Comparison of ENCODE assay signal across 20 cellular contexts in the genomic region with DNA sequence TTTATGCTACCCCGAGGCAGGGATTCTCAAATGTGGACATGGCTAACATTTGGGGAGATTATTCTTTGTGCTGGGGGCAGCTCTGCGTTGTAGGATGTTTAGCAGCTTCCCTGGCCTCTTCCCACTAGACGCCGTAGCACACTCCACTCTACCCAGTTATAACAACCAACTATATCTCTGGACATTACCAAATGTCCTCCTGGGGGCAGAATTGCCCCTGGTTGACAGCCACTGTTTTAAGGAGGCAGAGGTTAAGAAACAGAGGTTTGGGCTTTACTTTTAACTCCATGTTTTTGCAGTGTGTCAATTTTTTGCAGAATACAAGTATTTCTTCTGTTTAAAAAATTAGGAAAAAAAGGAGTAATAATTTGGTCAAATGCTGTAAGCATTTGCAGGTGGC. TPM values are rescaled to one million over a fixed set of nuclear protein-coding genes. Genes with fewer than 3 reads are reported as not detected.
DNase-seq lines count a peak whose midpoint lies in the region; ATAC-seq, FAIRE-seq and TF ChIP-seq lines count a peak whose summit lies in the region.
"Had no signal": no experiment of that assay in that cellular context is flagged by ENCODE, and none has a peak within 500 bp of the region (broad histone marks: within the 10 kb centered on the region; RNA-seq: fewer than 3 reads in every experiment).

No MANE protein-coding gene starts in this region.

- no peak for FAIRE-seq in K562 (lab: Jason Lieb, UNC)
- FAIRE-seq: GM12878, GM18507 had no signal

- 0 out of 2 replicates have a peak, but pooled peaks cover 2% of the 10 kb centered on the region for H3K9me3 ChIP-seq in K562 (replicated peaks; ENCODE audit: control insufficient read depth, insufficient read depth, low read depth, low read length)
- no peaks in the 10 kb centered on the region for H3K9me3 ChIP-seq in Karpas-422 (ENCODE audit: low read length)
- H3K9me3 ChIP-seq: Caco-2 had no signal

- no peaks in the 10 kb centered on the region for H4K20me1 ChIP-seq in K562 (replicated peaks; ENCODE audit: control insufficient read depth, insufficient read depth, low read length)
- H4K20me1 ChIP-seq in Karpas-422 (ENCODE audit: insufficient read depth, low read depth, low read length) = no peaks in the 10 kb centered on the region

- H3K9me1 ChIP-seq in K562 (ENCODE audit: control insufficient read depth, insufficient read depth, low read length) = no peaks in the 10 kb centered on the region

- H3K27ac ChIP-seq in K562 (ENCODE audit: extremely low read depth, low read depth, low read length) (no peak overlapping the region), foreskin keratinocyte (no peak overlapping the region), Karpas-422 (ENCODE audit: low read length) (no peak overlapping the region)
- H3K27ac ChIP-seq: 22Rv1 had no signal

- TF ChIP-seq POLR2A in K562 (conservative IDR thresholded peaks at IDR 0.05) = no peak

- peak; percentile 78 for ATAC-seq in K562
- no peak for ATAC-seq in foreskin keratinocyte
- ATAC-seq in HG03039 (IDR thresholded peaks at IDR 0.05; ENCODE audit: unreplicated experiment) = no peak
- ATAC-seq: GM12878 had no signal

- POLR2A ChIA-PET in K562 (lab: Yijun Ruan, JAX) = interaction anchor here (0.6 to 0.7 kb wide), 2 partner anchors 11 to 14 kb away, joined by 3 read pairs; no protein-coding TSS in a partner anchor

- no peak for TF ChIP-seq EP300 in K562 (IDR thresholded peaks at IDR 0.05; ENCODE audit: low read length)

- H3K9me2 ChIP-seq in Karpas-422 (replicated peaks; ENCODE audit: insufficient read depth, low read length) = no peaks in the 10 kb centered on the region

- 10% methylated on average over 4 of the region's 4 CpGs for WGBS in K562 (ENCODE audit: insufficient coverage, low coverage, missing lambda C conversion rate)

- H3K79me2 ChIP-seq in K562 (ENCODE audit: control insufficient read depth, insufficient read depth, low read length) (no peaks in the 10 kb centered on the region), Karpas-422 (ENCODE audit: low read length) (no peaks in the 10 kb centered on the region)

- TF ChIP-seq CTCF in K562 (IDR thresholded peaks at IDR 0.05 in 2 of 3, conservative IDR thresholded peaks at IDR 0.05 in 1 of 3; ENCODE audit: insufficient read depth in 2 of 3, low read depth in 1 of 3, low read length in 3 of 3) (peak; percentile 35 to 60 (median 48); a peak in 4 of 6 replicates), foreskin keratinocyte (conservative IDR thresholded peaks at IDR 0.05) (peak; percentile 11)

- DNase-seq in DMS53 (lab: John Stamatoyannopoulos, UW) (peak; percentile 30), DMS53 treated with DMSO at 0.1 percent for 48 hours (lab: John Stamatoyannopoulos, UW; ENCODE audit: unreplicated experiment) (no peak), NAMALWA (ENCODE audit: low spot score) (peak; percentile 9), K562 (ENCODE audit: extremely low read depth in 1 of 4, low spot score in 3 of 4) (peak in 1 of 4 experiments; percentile 33), foreskin keratinocyte (no peak), NCI-H1417 (lab: John Stamatoyannopoulos, UW) (no peak), Karpas-422 (no peak)
- DNase-seq: GOT3, IMR-90, NCI-H1105 treated with DMSO at 0.1 percent for 48 hours, NCI-H1930, NCI-H510A, SIG-M5, SW 1271 had no signal

- CTCF ChIA-PET in K562 (lab: Yijun Ruan, JAX; ENCODE audit: low intra/inter-chr PET ratio) = interaction anchor here (0.6 to 1.2 kb wide), 4 partner anchors 19 to 336 kb away, joined by 3 to 4 read pairs (median 3); no protein-coding TSS in a partner anchor

- BruUV-seq in K562 (replicated peaks; lab: Mats Ljungman, UMichigan) = no TSS peak

- no peaks in the 10 kb centered on the region for H3K36me3 ChIP-seq in K562 (ENCODE audit: control insufficient read depth, insufficient read depth, low read length)
- no peaks in the 10 kb centered on the region for H3K36me3 ChIP-seq in Karpas-422 (ENCODE audit: insufficient read depth, low read length)

- peaks cover 0 to 8% of the 10 kb centered on the region in 2 experiments; a peak in 2 of 5 replicates for H3K4me1 ChIP-seq in K562 (replicated peaks in 1 of 2; ENCODE audit: control insufficient read depth in 2 of 2, insufficient read depth in 2 of 2, low read length in 2 of 2)
- peaks cover 12% of the 10 kb centered on the region for H3K4me1 ChIP-seq in foreskin keratinocyte
- H3K4me1 ChIP-seq in Karpas-422 (ENCODE audit: low read length) = no peaks in the 10 kb centered on the region

- in situ Hi-C loops in K562 (cut with MboI) = no loop called here

- peak; percentile 56 to 69 for TF ChIP-seq RAD21 in K562 (CRISPR knock-in tag; conservative IDR thresholded peaks at IDR 0.05 in 1 of 2, IDR thresholded peaks at IDR 0.05 in 1 of 2)

- H3K27me3 ChIP-seq in K562 (ENCODE audit: control insufficient read depth in 2 of 2, insufficient read depth in 2 of 2, low read length in 2 of 2) (peaks cover 14 to 30% of the 10 kb centered on the region in 2 experiments), foreskin keratinocyte (no peaks in the 10 kb centered on the region), Karpas-422 (ENCODE audit: low read length) (no peaks in the 10 kb centered on the region)

- no peak overlapping the region for H3K4me3 ChIP-seq in K562
- H3K4me3 ChIP-seq in Karpas-422 (ENCODE audit: low read length) = no peak overlapping the region
- H3K4me3 ChIP-seq: GM12878 had no signal

- H3K4me2 ChIP-seq in K562 (ENCODE audit: insufficient read depth, low read length) = no peak overlapping the region
- no peak overlapping the region for H3K4me2 ChIP-seq in Karpas-422 (ENCODE audit: low read depth, low read length, poor library complexity, severe bottlenecking)

- no peak overlapping the region for H3K9ac ChIP-seq in K562 (ENCODE audit: insufficient read depth in 1 of 2, low read depth in 2 of 2, low read length in 2 of 2)
- no peak overlapping the region for H3K9ac ChIP-seq in Karpas-422 (ENCODE audit: low read length)

- intact Hi-C loops in K562 (cut with micrococcal nuclease) = loop anchor here (2.0 to 5.0 kb wide), 2 partner anchors 143 to 323 kb away; no protein-coding TSS in a partner anchor

- no peak overlapping the region for H2AFZ ChIP-seq in K562 (ENCODE audit: low read depth, low read length)
- no peak overlapping the region for H2AFZ ChIP-seq in Karpas-422 (ENCODE audit: low read length)

TF ChIP-seq in K562, 482 proteins besides CTCF, POLR2A, EP300 and RAD21:
- TF ChIP-seq, protein P1, sequence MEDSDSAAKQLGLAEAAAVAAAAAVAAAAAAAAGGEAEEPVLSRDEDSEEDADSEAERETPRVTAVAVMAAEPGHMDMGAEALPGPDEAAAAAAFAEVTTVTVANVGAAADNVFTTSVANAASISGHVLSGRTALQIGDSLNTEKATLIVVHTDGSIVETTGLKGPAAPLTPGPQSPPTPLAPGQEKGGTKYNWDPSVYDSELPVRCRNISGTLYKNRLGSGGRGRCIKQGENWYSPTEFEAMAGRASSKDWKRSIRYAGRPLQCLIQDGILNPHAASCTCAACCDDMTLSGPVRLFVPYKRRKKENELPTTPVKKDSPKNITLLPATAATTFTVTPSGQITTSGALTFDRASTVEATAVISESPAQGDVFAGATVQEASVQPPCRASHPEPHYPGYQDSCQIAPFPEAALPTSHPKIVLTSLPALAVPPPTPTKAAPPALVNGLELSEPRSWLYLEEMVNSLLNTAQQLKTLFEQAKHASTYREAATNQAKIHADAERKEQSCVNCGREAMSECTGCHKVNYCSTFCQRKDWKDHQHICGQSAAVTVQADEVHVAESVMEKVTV (CRISPR knock-in tag; IDR thresholded peaks at IDR 0.05) = peak; percentile 38; the same call in 1 of the 2 replicates
- no peak for TF ChIP-seq ZNF212 (CRISPR knock-in tag; IDR thresholded peaks at IDR 0.05)

RNA-seq across cellular contexts. Expression of gene BMP6, which starts 56.2 kb away (rescaled TPM):
- total RNA-seq in K562 (2011; cell fraction: chromatin; rRNA removed; ENCODE audit: low replicate concordance) = not detected in 2 replicates
- total RNA-seq in K562 (2011; cell fraction: nucleolus; rRNA removed) = 0.17 TPM in 1 of 2 replicates, not detected in the other
- total RNA-seq in K562 (2011; cell fraction: nucleoplasm; rRNA removed) = not detected in 2 replicates
- not detected in 2 replicates for total RNA-seq in K562 (2014; rRNA removed)
- 0.10 TPM in 1 of 2 replicates, not detected in the other for total RNA-seq in K562 (2014; rRNA removed; fragmentation: Illumina TruSeq; extraction: Trizol)
- 0.07 and 0.15 TPM in 2 replicates for total RNA-seq in K562 (2015; rRNA removed; fragmentation: Illumina TruSeq; extraction: Trizol)
- total RNA-seq in K562 (2021) = 0.07 and 0.13 TPM in 2 replicates
- 0.04 and 0.15 TPM in 2 replicates for polyA plus RNA-seq in K562 (2011; rRNA removed)
- 0.06 and 0.21 TPM in 2 replicates for polyA plus RNA-seq in K562 (2011; cell fraction: cytosol; rRNA removed)
- 0.06 TPM in 1 of 2 replicates, not detected in the other for polyA plus RNA-seq in K562 (2011; cell fraction: nucleus; rRNA removed)
- polyA plus RNA-seq in K562 (2012) = 0.13 and 0.26 TPM in 2 replicates
- polyA plus RNA-seq in K562 (2014; fragmentation: Illumina TruSeq; extraction: Trizol) = 0.10 TPM in 2 replicates
- polyA plus RNA-seq in K562 (2014; fragmentation: Nextera tagmentation; extraction: Ambion mirVana) = under 1 TPM in 1 of 2 experiments, not detected in 1; 0.01 TPM
- 0.05 and 0.22 TPM in 2 replicates for polyA plus RNA-seq in K562 (2014; rRNA removed)
- 0.07 and 0.36 TPM in 2 replicates for polyA minus RNA-seq in K562 (2011; rRNA and poly(A)+ RNA removed)
- polyA minus RNA-seq in K562 (2011; cell fraction: cytosol; rRNA and poly(A)+ RNA removed) = 1.1 TPM in 1 of 2 replicates, not detected in the other
- polyA minus RNA-seq in K562 (2011; cell fraction: nucleus; rRNA and poly(A)+ RNA removed) = 0.13 and 0.22 TPM in 2 replicates
- total RNA-seq in foreskin keratinocyte = 0.18 and 2.3 TPM in 2 replicates
- polyA plus RNA-seq in foreskin keratinocyte = 0.07 and 1.0 TPM in 2 replicates
- 0.07 TPM in 1 of 2 replicates, not detected in the other for total RNA-seq in Karpas-422 (2014; rRNA removed; shearing (Covaris generic); ENCODE audit: low replicate concordance)
- total RNA-seq: RPMI7951 had no signal

Comparison
In these comparisons a context has a peak if more than half of its experiments do, and no peak if none do; other contexts are left out.
1. DNase-seq: peak in DMS53 (single experiment) and NAMALWA (single experiment); none in DMS53 treated with DMSO at 0.1 percent for 48 hours (single experiment), foreskin keratinocyte (0 of 2), NCI-H1417 (0 of 3) and Karpas-422 (single experiment).